Comparison of ENCODE assay signal across 1 cellular context in genomic region chr17:68383443-68384321, GRCh38.
TF ChIP-seq lines count a peak whose summit lies in the region.

No MANE protein-coding gene starts in this region.

TF ChIP-seq in GM23338, 12 proteins besides CTCF, POLR2A, EP300 and RAD21 (continued from another document):
- TF ChIP-seq, protein P1, sequence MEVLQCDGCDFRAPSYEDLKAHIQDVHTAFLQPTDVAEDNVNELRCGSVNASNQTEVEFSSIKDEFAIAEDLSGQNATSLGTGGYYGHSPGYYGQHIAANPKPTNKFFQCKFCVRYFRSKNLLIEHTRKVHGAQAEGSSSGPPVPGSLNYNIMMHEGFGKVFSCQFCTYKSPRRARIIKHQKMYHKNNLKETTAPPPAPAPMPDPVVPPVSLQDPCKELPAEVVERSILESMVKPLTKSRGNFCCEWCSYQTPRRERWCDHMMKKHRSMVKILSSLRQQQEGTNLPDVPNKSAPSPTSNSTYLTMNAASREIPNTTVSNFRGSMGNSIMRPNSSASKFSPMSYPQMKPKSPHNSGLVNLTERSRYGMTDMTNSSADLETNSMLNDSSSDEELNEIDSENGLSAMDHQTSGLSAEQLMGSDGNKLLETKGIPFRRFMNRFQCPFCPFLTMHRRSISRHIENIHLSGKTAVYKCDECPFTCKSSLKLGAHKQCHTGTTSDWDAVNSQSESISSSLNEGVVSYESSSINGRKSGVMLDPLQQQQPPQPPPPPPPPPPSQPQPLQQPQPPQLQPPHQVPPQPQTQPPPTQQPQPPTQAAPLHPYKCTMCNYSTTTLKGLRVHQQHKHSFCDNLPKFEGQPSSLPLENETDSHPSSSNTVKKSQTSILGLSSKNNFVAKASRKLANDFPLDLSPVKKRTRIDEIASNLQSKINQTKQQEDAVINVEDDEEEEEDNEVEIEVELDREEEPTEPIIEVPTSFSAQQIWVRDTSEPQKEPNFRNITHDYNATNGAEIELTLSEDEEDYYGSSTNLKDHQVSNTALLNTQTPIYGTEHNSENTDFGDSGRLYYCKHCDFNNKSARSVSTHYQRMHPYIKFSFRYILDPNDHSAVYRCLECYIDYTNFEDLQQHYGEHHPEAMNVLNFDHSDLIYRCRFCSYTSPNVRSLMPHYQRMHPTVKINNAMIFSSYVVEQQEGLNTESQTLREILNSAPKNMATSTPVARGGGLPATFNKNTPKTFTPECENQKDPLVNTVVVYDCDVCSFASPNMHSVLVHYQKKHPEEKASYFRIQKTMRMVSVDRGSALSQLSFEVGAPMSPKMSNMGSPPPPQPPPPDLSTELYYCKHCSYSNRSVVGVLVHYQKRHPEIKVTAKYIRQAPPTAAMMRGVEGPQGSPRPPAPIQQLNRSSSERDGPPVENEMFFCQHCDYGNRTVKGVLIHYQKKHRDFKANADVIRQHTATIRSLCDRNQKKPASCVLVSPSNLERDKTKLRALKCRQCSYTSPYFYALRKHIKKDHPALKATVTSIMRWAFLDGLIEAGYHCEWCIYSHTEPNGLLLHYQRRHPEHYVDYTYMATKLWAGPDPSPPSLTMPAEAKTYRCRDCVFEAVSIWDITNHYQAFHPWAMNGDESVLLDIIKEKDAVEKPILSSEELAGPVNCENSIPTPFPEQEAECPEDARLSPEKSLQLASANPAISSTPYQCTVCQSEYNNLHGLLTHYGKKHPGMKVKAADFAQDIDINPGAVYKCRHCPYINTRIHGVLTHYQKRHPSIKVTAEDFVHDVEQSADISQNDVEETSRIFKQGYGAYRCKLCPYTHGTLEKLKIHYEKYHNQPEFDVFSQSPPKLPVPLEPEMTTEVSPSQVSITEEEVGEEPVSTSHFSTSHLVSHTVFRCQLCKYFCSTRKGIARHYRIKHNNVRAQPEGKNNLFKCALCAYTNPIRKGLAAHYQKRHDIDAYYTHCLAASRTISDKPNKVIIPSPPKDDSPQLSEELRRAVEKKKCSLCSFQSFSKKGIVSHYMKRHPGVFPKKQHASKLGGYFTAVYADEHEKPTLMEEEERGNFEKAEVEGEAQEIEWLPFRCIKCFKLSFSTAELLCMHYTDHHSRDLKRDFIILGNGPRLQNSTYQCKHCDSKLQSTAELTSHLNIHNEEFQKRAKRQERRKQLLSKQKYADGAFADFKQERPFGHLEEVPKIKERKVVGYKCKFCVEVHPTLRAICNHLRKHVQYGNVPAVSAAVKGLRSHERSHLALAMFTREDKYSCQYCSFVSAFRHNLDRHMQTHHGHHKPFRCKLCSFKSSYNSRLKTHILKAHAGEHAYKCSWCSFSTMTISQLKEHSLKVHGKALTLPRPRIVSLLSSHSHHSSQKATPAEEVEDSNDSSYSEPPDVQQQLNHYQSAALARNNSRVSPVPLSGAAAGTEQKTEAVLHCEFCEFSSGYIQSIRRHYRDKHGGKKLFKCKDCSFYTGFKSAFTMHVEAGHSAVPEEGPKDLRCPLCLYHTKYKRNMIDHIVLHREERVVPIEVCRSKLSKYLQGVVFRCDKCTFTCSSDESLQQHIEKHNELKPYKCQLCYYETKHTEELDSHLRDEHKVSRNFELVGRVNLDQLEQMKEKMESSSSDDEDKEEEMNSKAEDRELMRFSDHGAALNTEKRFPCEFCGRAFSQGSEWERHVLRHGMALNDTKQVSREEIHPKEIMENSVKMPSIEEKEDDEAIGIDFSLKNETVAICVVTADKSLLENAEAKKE (CRISPR knock-in tag; IDR thresholded peaks at IDR 0.05), result no peak
- TF ChIP-seq EZH2phosphoT487 (IDR thresholded peaks at IDR 0.05; ENCODE audit: unreplicated experiment) (no peak), POLR2AphosphoS5 (IDR thresholded peaks at IDR 0.05; ENCODE audit: low read depth) (no peak), ETS1 (IDR thresholded peaks at IDR 0.05) (no peak), JUNB (IDR thresholded peaks at IDR 0.05; ENCODE audit: unreplicated experiment) (no peak)
